ENCODE assay signal across 13 cellular contexts in the genomic region with DNA sequence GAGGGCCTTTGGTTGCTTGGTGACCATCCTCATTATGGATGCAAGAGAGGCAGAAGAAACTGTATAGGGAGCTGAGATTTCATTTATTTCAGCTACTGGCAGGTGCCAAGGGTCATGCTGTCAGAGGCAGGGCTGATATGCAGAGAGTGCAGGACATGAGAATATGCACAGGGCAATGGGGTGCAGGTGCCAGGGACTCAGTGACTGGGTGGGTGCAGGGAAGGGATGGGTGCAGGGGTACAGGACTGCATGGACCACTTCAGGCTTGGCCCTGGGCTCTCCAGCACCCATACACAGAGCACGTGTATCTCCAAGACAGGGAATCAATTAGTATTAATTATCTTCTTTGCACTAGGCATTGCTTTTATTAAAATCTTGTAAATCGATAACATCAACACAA.
DNase-seq lines count a peak whose midpoint lies in the region; ATAC-seq and TF ChIP-seq lines count a peak whose summit lies in the region.
"Had no signal": no experiment of that assay in that cellular context is flagged by ENCODE, and none has a peak within 500 bp of the region (broad histone marks: within the 10 kb centered on the region; RNA-seq: fewer than 3 reads in every experiment).

No MANE protein-coding gene starts in this region.

- H3F3A ChIP-seq in MM.1S (ENCODE audit: insufficient read depth, low read length) = no peaks in the 10 kb centered on the region

- WGBS in esophagus muscularis mucosa = 92% methylated on average over 2 of the region's 2 CpGs

- H3K36me3 ChIP-seq in MM.1S (replicated peaks; ENCODE audit: insufficient read depth, low read length) (no peaks in the 10 kb centered on the region), esophagus muscularis mucosa (no peaks in the 10 kb centered on the region), mucosa of descending colon (ENCODE audit: low read depth) (no peaks in the 10 kb centered on the region)
- H3K36me3 ChIP-seq: BE2C had no signal

- peak overlapping the region; percentile 77; the same call in 1 of the 2 replicates for H3K4me2 ChIP-seq in MM.1S (ENCODE audit: low read depth, low read length)

- no peaks in the 10 kb centered on the region for H3K9me3 ChIP-seq in MM.1S (replicated peaks; ENCODE audit: insufficient read depth, low read length)
- no peaks in the 10 kb centered on the region for H3K9me3 ChIP-seq in esophagus muscularis mucosa
- H3K9me3 ChIP-seq in mucosa of descending colon = no peaks in the 10 kb centered on the region
- H3K9me3 ChIP-seq: BE2C had no signal

- no peaks in the 10 kb centered on the region for H3K9me2 ChIP-seq in MM.1S (replicated peaks; ENCODE audit: insufficient read depth, low read length)

- H3K36me3 Mint-ChIP-seq in progenitor cell of endocrine pancreas (ENCODE audit: insufficient read depth) = no peaks in the 10 kb centered on the region
- H3K36me3 Mint-ChIP-seq: CD4-positive, alpha-beta memory T cell had no signal

- TF ChIP-seq CTCF in MM.1S (IDR thresholded peaks at IDR 0.05; ENCODE audit: low read length) (no peak), esophagus muscularis mucosa (IDR thresholded peaks at IDR 0.05) (no peak), progenitor cell of endocrine pancreas (IDR thresholded peaks at IDR 0.05; ENCODE audit: unreplicated experiment) (no peak), mucosa of descending colon (IDR thresholded peaks at IDR 0.05) (no peak)

- H2AFZ ChIP-seq in MM.1S (ENCODE audit: low read length) = peak overlapping the region; percentile 75; the same call in 1 of the 2 replicates
- H2AFZ ChIP-seq: GM23248 had no signal

- ATAC-seq in HG02642 (IDR thresholded peaks at IDR 0.05; ENCODE audit: poor library complexity, unreplicated experiment) (no peak), mucosa of descending colon (no peak), HG02852 (IDR thresholded peaks at IDR 0.05; ENCODE audit: unreplicated experiment) (no peak)

- H4K20me1 ChIP-seq in MM.1S (ENCODE audit: insufficient read depth, low read length) = no peaks in the 10 kb centered on the region

- H3K27me3 Mint-ChIP-seq in progenitor cell of endocrine pancreas = no peaks in the 10 kb centered on the region

- no peak for DNase-seq in MM.1S
- no peak for DNase-seq in esophagus muscularis mucosa (ENCODE audit: extremely low spot score)
- DNase-seq in progenitor cell of endocrine pancreas (ENCODE audit: low spot score, unreplicated experiment) = no peak
- no peak for DNase-seq in glomerular visceral epithelial cell (ENCODE audit: extremely low spot score)
- no peak for DNase-seq in mucosa of descending colon
- DNase-seq: BE2C; CD4-positive, alpha-beta memory T cell; DMS79; GM23248 had no signal

- no peaks in the 10 kb centered on the region for H3K9me3 Mint-ChIP-seq in progenitor cell of endocrine pancreas (ENCODE audit: low read depth)

- H3K4me3 ChIP-seq in MM.1S (ENCODE audit: low read length) (no peak overlapping the region), esophagus muscularis mucosa (no peak overlapping the region), mucosa of descending colon (no peak overlapping the region)
- H3K4me3 ChIP-seq: GM12878, GM23248 had no signal

- no peak overlapping the region for H3K9ac ChIP-seq in MM.1S (ENCODE audit: low read length)
- H3K9ac ChIP-seq: GM23248 had no signal

- no peak for TF ChIP-seq POLR2A in esophagus muscularis mucosa (IDR thresholded peaks at IDR 0.05; ENCODE audit: low read depth)

- peaks cover 7% of the 10 kb centered on the region for H3K4me1 Mint-ChIP-seq in progenitor cell of endocrine pancreas (ENCODE audit: low read depth)

- peak overlapping the region; percentile 6 for H3K27ac Mint-ChIP-seq in progenitor cell of endocrine pancreas
- H3K27ac Mint-ChIP-seq: CD4-positive, alpha-beta memory T cell had no signal

- intact Hi-C loops in esophagus muscularis mucosa (cut with DNase I) (no loop called here), mucosa of descending colon (cut with DNase I, micrococcal nuclease) (no loop called here)

- H3K79me2 ChIP-seq in MM.1S (ENCODE audit: low read length) = no peaks in the 10 kb centered on the region

- H3K27me3 ChIP-seq in MM.1S (replicated peaks; ENCODE audit: insufficient read depth, low read length) = no peaks in the 10 kb centered on the region
- no peaks in the 10 kb centered on the region for H3K27me3 ChIP-seq in esophagus muscularis mucosa
- H3K27me3 ChIP-seq: BE2C had no signal

- H3K4me1 ChIP-seq in MM.1S (ENCODE audit: low read length) (peaks cover 9% of the 10 kb centered on the region; the same call in 1 of the 2 replicates), esophagus muscularis mucosa (peaks cover 7 to 23% (median 17%) of the 10 kb centered on the region in 4 donors), mucosa of descending colon (ENCODE audit: low read depth) (no peaks in the 10 kb centered on the region)

- no peak overlapping the region for H3K4me3 Mint-ChIP-seq in progenitor cell of endocrine pancreas (ENCODE audit: low read depth)
- H3K4me3 Mint-ChIP-seq: CD4-positive, alpha-beta memory T cell had no signal

- no peak for TF ChIP-seq EP300 in esophagus muscularis mucosa (IDR thresholded peaks at IDR 0.05)

- H3K27ac ChIP-seq in MM.1S (ENCODE audit: low read length) (no peak overlapping the region), esophagus muscularis mucosa (replicated peaks in 1 of 4) (peak overlapping the region; percentile 63 to 76 (median 68))
- H3K27ac ChIP-seq: C4-2B, GM23248 had no signal
